In the genomic region with DNA sequence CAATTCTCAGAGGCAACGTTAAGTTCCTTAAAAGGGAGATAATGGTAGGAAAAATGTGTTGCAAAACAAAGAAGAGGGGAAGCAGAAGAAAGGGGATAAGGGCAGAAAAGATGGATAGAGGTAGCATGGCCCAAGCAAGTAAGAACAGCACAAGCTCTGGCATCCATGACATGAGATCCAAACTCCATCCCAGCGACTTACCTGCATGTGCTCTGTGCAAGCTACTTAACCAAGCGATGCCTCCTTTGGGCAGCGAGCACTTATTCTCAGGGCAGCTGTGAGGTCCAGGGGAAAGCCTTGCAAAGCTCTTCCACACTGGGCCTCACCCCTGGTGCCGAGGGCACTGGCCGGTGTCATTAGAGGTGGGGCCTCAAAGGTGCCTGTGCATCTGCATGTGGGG, we compare ENCODE assay signal across 33 cellular contexts.
"Had no signal": no experiment of that assay in that cellular context is flagged by ENCODE, and none has a peak within 500 bp of the region (broad histone marks: within the 10 kb centered on the region; RNA-seq: fewer than 3 reads in every experiment).

No MANE protein-coding gene starts in this region.

- H3K27me3 ChIP-seq: body of pancreas, breast epithelium, MG63, SJSA1 had no signal

- H3K4me2 ChIP-seq: SK-N-SH had no signal

- H3K4me1 Mint-ChIP-seq: activated B cell treated with CpG ODN at 0.5 μM for 24 hours; activated CD4-positive, alpha-beta memory T cell treated with anti-CD3 and anti-CD28 coated beads, Interleukin-2, amount 10 ng/mL, durations not matched to agents 7 days and 5 days; activated CD8-positive, alpha-beta memory T cell treated with anti-CD3 and anti-CD28 coated beads, Interleukin-2, amount 10 ng/mL, durations not matched to agents 7 days and 5 days; activated T-helper 17 cell treated with anti-CD3 and anti-CD28 coated beads, Interleukin-2, amount 50 U/mL, for 72 hours had no signal

- H3K4me1 ChIP-seq: breast epithelium had no signal

- H3K27me3 Mint-ChIP-seq: activated B cell treated with CpG ODN at 0.5 μM for 24 hours; activated CD4-positive, alpha-beta memory T cell treated with anti-CD3 and anti-CD28 coated beads, Interleukin-2, amount 10 ng/mL, durations not matched to agents 7 days and 5 days; activated CD8-positive, alpha-beta memory T cell treated with anti-CD3 and anti-CD28 coated beads, Interleukin-2, amount 10 ng/mL, durations not matched to agents 7 days and 5 days; activated naive CD8-positive, alpha-beta T cell treated with anti-CD3 and anti-CD28 coated beads for 36 hours; activated T-helper 17 cell treated with anti-CD3 and anti-CD28 coated beads, Interleukin-2, amount 50 U/mL, for 72 hours had no signal

- H3K27ac Mint-ChIP-seq: activated B cell treated with CpG ODN at 0.5 μM for 24 hours; activated CD4-positive, alpha-beta memory T cell treated with anti-CD3 and anti-CD28 coated beads, Interleukin-2, amount 10 ng/mL, durations not matched to agents 7 days and 5 days; activated CD8-positive, alpha-beta memory T cell treated with anti-CD3 and anti-CD28 coated beads, Interleukin-2, amount 10 ng/mL, durations not matched to agents 7 days and 5 days; activated naive CD8-positive, alpha-beta T cell treated with anti-CD3 and anti-CD28 coated beads for 36 hours; activated T-cell treated with anti-CD3 and anti-CD28 coated beads, Interleukin-2, amount 50 U/mL, for 72 hours; T-helper 1 cell treated with Interleukin-12 subunit alpha and Interleukin-12 subunit beta and Interleukin-4 antibody, amounts not matched to agents 30 μg/mL and 1 μg/mL, for 36 hours; T-helper 2 cell treated with Interferon-gamma antibody and Interleukin-4, amounts not matched to agents 5 μg/mL and 100 μg/mL, for 36 hours had no signal

- ATAC-seq: activated CD8-positive, alpha-beta memory T cell treated with anti-CD3 and anti-CD28 coated beads, Interleukin-2, amount 10 ng/mL, durations not matched to agents 7 days and 5 days; activated T-cell treated with anti-CD3 and anti-CD28 coated beads, Interleukin-2, amount 50 U/mL, for 72 hours; activated T-helper 17 cell treated with anti-CD3 and anti-CD28 coated beads, Interleukin-2, amount 50 U/mL, for 72 hours; Panc1 had no signal

- H3K9me2 ChIP-seq: SK-N-SH had no signal

- H3K4me3 ChIP-seq: body of pancreas, breast epithelium, MG63, SJSA1 had no signal

- H3K36me3 Mint-ChIP-seq: activated CD8-positive, alpha-beta memory T cell treated with anti-CD3 and anti-CD28 coated beads, Interleukin-2, amount 10 ng/mL, durations not matched to agents 7 days and 5 days had no signal

- H3K36me3 ChIP-seq: breast epithelium, MG63, SJSA1 had no signal

- H3K4me3 Mint-ChIP-seq: activated B cell treated with CpG ODN at 0.5 μM for 24 hours; activated CD4-positive, alpha-beta memory T cell treated with anti-CD3 and anti-CD28 coated beads, Interleukin-2, amount 10 ng/mL, durations not matched to agents 7 days and 5 days; activated CD8-positive, alpha-beta memory T cell treated with anti-CD3 and anti-CD28 coated beads, Interleukin-2, amount 10 ng/mL, durations not matched to agents 7 days and 5 days; activated naive CD8-positive, alpha-beta T cell treated with anti-CD3 and anti-CD28 coated beads for 36 hours; activated T-cell treated with anti-CD3 and anti-CD28 coated beads, Interleukin-2, amount 50 U/mL, for 72 hours; activated T-helper 17 cell treated with anti-CD3 and anti-CD28 coated beads, Interleukin-2, amount 50 U/mL, for 72 hours; T-helper 1 cell treated with Interleukin-12 subunit alpha and Interleukin-12 subunit beta and Interleukin-4 antibody, amounts not matched to agents 30 μg/mL and 1 μg/mL, for 36 hours; T-helper 2 cell treated with Interferon-gamma antibody and Interleukin-4, amounts not matched to agents 5 μg/mL and 100 μg/mL, for 36 hours had no signal

- DNase-seq: activated B cell treated with CpG ODN at 0.5 μM for 24 hours; activated CD4-positive, alpha-beta memory T cell treated with anti-CD3 and anti-CD28 coated beads, Interleukin-2, amount 10 ng/mL, durations not matched to agents 7 days and 5 days; activated CD4-positive, alpha-beta T cell treated with anti-CD3 and anti-CD28 coated beads for 48 hours; activated CD4-positive, CD25-positive, alpha-beta regulatory T cell treated with anti-CD3 and anti-CD28 coated beads, Interleukin-2, amount 50 U/mL, for 72 hours; activated CD8-positive, alpha-beta memory T cell treated with anti-CD3 and anti-CD28 coated beads for 24 hours; activated CD8-positive, alpha-beta memory T cell treated with anti-CD3 and anti-CD28 coated beads, Interleukin-2, amount 10 ng/mL, durations not matched to agents 7 days and 5 days; activated CD8-positive, alpha-beta memory T cell treated with anti-CD3 and anti-CD28 coated beads, Interleukin-2, amount 50 U/mL, for 48 hours; activated effector memory CD4-positive, alpha-beta T cell treated with anti-CD3 and anti-CD28 coated beads, Interleukin-2, amount 50 U/mL, for 16 hours; activated naive CD4-positive, alpha-beta T cell; activated naive CD4-positive, alpha-beta T cell treated with anti-CD3 and anti-CD28 coated beads, Interleukin-2, amount 50 U/mL, for 16 hours; activated naive CD8-positive, alpha-beta T cell treated with anti-CD3 and anti-CD28 coated beads for 36 hours; activated T-cell treated with anti-CD3 and anti-CD28 coated beads, Interleukin-2, amount 50 U/mL, for 72 hours; amniotic stem cell; Kasumi-1; KG1; MG63; NCI-H1048; NCI-H1105 treated with DMSO at 0.1 percent for 48 hours; NCI-H1436; NCI-H1694; NCI-H2029; NCI-H345; NCI-H524 treated with DMSO at 0.1 percent for 48 hours; SHP77 treated with DMSO at 0.1 percent for 48 hours had no signal

- H3K27ac ChIP-seq: breast epithelium, SJSA1, VCaP had no signal

- H3K9me3 Mint-ChIP-seq: activated B cell treated with CpG ODN at 0.5 μM for 24 hours; activated CD4-positive, alpha-beta memory T cell treated with anti-CD3 and anti-CD28 coated beads, Interleukin-2, amount 10 ng/mL, durations not matched to agents 7 days and 5 days; activated naive CD8-positive, alpha-beta T cell treated with anti-CD3 and anti-CD28 coated beads for 36 hours; activated T-cell treated with anti-CD3 and anti-CD28 coated beads, Interleukin-2, amount 50 U/mL, for 72 hours; activated T-helper 17 cell treated with anti-CD3 and anti-CD28 coated beads, Interleukin-2, amount 50 U/mL, for 72 hours; T-helper 1 cell treated with Interleukin-12 subunit alpha and Interleukin-12 subunit beta and Interleukin-4 antibody, amounts not matched to agents 30 μg/mL and 1 μg/mL, for 36 hours; T-helper 2 cell treated with Interferon-gamma antibody and Interleukin-4, amounts not matched to agents 5 μg/mL and 100 μg/mL, for 36 hours had no signal

- H3K9me3 ChIP-seq: body of pancreas, breast epithelium, MG63, SJSA1, SK-N-SH had no signal
